Comparison of ENCODE assay signal across 26 cellular contexts in genomic region chr10:26950934-26951333, GRCh38.
A peak's percentile ranks its signal among the peaks of the same experiment; 100 is the strongest.
DNase-seq lines count a peak whose midpoint lies in the region; ATAC-seq and TF ChIP-seq lines count a peak whose summit lies in the region.
"Had no signal": no experiment of that assay in that cellular context is flagged by ENCODE, and none has a peak within 500 bp of the region (broad histone marks: within the 10 kb centered on the region; RNA-seq: fewer than 3 reads in every experiment).

No MANE protein-coding gene starts in this region.

- no peak overlapping the region for H3K27ac ChIP-seq in body of pancreas
- H3K27ac ChIP-seq in SK-N-SH (ENCODE audit: low read depth in 2 of 2, low read length in 1 of 2), result no peak overlapping the region
- H3K27ac ChIP-seq: gastroesophageal sphincter, GM23248, stomach had no signal

- CTCF ChIA-PET in SK-N-SH (lab: Yijun Ruan, JAX), result no interaction called here

- TF ChIP-seq EP300 in SK-N-SH (IDR thresholded peaks at IDR 0.05; ENCODE audit: borderline replicate concordance in 1 of 2, low read depth in 1 of 2, low read length in 1 of 2), result no peak

- no peaks in the 10 kb centered on the region for H3K79me2 ChIP-seq in SK-N-SH (ENCODE audit: insufficient read depth)

- H3K9me3 ChIP-seq in body of pancreas (peaks cover 0 to 7% (median 0%) of the 10 kb centered on the region in 3 donors), SK-N-SH (no peaks in the 10 kb centered on the region)

- H3K4me1 Mint-ChIP-seq in memory B cell, result peaks cover 5% of the 10 kb centered on the region

- H3K27ac Mint-ChIP-seq in memory B cell, result no peak overlapping the region
- H3K27ac Mint-ChIP-seq: natural killer cell treated with Interleukin-12 subunit alpha and Interleukin-12 subunit beta and Interleukin-15 and Interleukin-18, amount 100 ng/mL, for 72 hours; T-helper 1 cell treated with Interleukin-12 subunit alpha and Interleukin-12 subunit beta and Interleukin-4 antibody, amounts not matched to agents 30 μg/mL and 1 μg/mL, for 36 hours; type B pancreatic cell had no signal

- H3K4me2 ChIP-seq in SK-N-SH, result no peak overlapping the region

- DNase-seq in memory B cell (ENCODE audit: low spot score in 2 of 2), result no peak
- no peak for DNase-seq in activated CD4-positive, alpha-beta T cell treated with anti-CD3 and anti-CD28 coated beads for 48 hours
- no peak for DNase-seq in activated CD4-positive, alpha-beta T cell treated with anti-CD3 and anti-CD28 coated beads, Interleukin-2, amount 50 U/mL, for 4 hours
- DNase-seq in body of pancreas, result no peak
- DNase-seq in SK-N-SH, result no peak
- DNase-seq: activated CD4-positive, alpha-beta T cell treated with anti-CD3 and anti-CD28 coated beads, Interleukin-2, amount 50 U/mL, for 1 hour; activated gamma-delta T cell treated with Interleukin-2 at 50 U/mL for 16 hours; activated T-cell treated with anti-CD3 and anti-CD28 coated beads for 4 hours; caudate nucleus; DMS79; GM23248; NCI-H1436; NCI-H2171; NCI-H748 treated with DMSO at 0.1 percent for 48 hours; PC-3; posterior cingulate gyrus; SHP77 treated with DMSO at 0.1 percent for 48 hours; stimulated activated CD4-positive, alpha-beta T cell treated with anti-CD3 and anti-CD28 coated beads, Interleukin-1b, Interleukin-23, amount 100 ng/mL, for 48 hours; stomach had no signal

- H3K9me3 Mint-ChIP-seq in memory B cell, result peaks cover 7% of the 10 kb centered on the region

- H3F3A ChIP-seq in SK-N-SH (replicated peaks; ENCODE audit: insufficient read depth), result no peaks in the 10 kb centered on the region

- TF ChIP-seq RAD21 in SK-N-SH (IDR thresholded peaks at IDR 0.05; ENCODE audit: low read length), result no peak

- peak; percentile 94 for ATAC-seq in GM18907 (IDR thresholded peaks at IDR 0.05; ENCODE audit: unreplicated experiment)
- peak; percentile 45 for ATAC-seq in HG02798 (IDR thresholded peaks at IDR 0.05; ENCODE audit: poor library complexity, unreplicated experiment)
- ATAC-seq in HG03460 (IDR thresholded peaks at IDR 0.05; ENCODE audit: unreplicated experiment), result peak; percentile 79
- peak; percentile 71 for ATAC-seq in memory B cell (ENCODE audit: low read depth)
- ATAC-seq in body of pancreas, result no peak
- ATAC-seq: gastroesophageal sphincter; natural killer cell treated with Interleukin-12 subunit alpha and Interleukin-12 subunit beta and Interleukin-15 and Interleukin-18, amount 100 ng/mL, for 72 hours; PC-3 had no signal

- H3K4me1 ChIP-seq in body of pancreas (no peaks in the 10 kb centered on the region), SK-N-SH (ENCODE audit: control insufficient read depth in 1 of 2, insufficient read depth in 2 of 2, low read depth in 1 of 2, low read length in 1 of 2) (no peaks in the 10 kb centered on the region)
- H3K4me1 ChIP-seq: gastroesophageal sphincter, stomach had no signal

- H3K4me3 Mint-ChIP-seq in memory B cell, result no peak overlapping the region
- H3K4me3 Mint-ChIP-seq: natural killer cell treated with Interleukin-12 subunit alpha and Interleukin-12 subunit beta and Interleukin-15 and Interleukin-18, amount 100 ng/mL, for 72 hours; T-helper 1 cell treated with Interleukin-12 subunit alpha and Interleukin-12 subunit beta and Interleukin-4 antibody, amounts not matched to agents 30 μg/mL and 1 μg/mL, for 36 hours; type B pancreatic cell had no signal

- H3K9me2 ChIP-seq in SK-N-SH, result no peaks in the 10 kb centered on the region

- no peaks in the 10 kb centered on the region for H3K36me3 ChIP-seq in body of pancreas (replicated peaks in 1 of 2; ENCODE audit: insufficient read depth in 1 of 2, low read depth in 2 of 2)
- H3K36me3 ChIP-seq in SK-N-SH (replicated peaks in 1 of 2; ENCODE audit: control insufficient read depth in 1 of 2, insufficient read depth in 2 of 2, low read length in 1 of 2), result no peaks in the 10 kb centered on the region
- H3K36me3 ChIP-seq: gastroesophageal sphincter, stomach had no signal

- H4K20me1 ChIP-seq in SK-N-SH (ENCODE audit: insufficient read depth), result no peaks in the 10 kb centered on the region

- no peaks in the 10 kb centered on the region for H3K27me3 Mint-ChIP-seq in memory B cell
- H3K27me3 Mint-ChIP-seq: type B pancreatic cell had no signal

- H3K36me3 Mint-ChIP-seq in memory B cell, result peaks cover 6% of the 10 kb centered on the region
- H3K36me3 Mint-ChIP-seq: type B pancreatic cell had no signal

- H3K27me3 ChIP-seq in body of pancreas, result no peaks in the 10 kb centered on the region
- no peaks in the 10 kb centered on the region for H3K27me3 ChIP-seq in SK-N-SH (ENCODE audit: insufficient read depth)

- no peak for TF ChIP-seq CTCF in body of pancreas (IDR thresholded peaks at IDR 0.05)
- no peak for TF ChIP-seq CTCF in SK-N-SH (IDR thresholded peaks at IDR 0.05)

- H2AFZ ChIP-seq in SK-N-SH (ENCODE audit: low read depth), result no peak overlapping the region
- H2AFZ ChIP-seq: GM23248 had no signal

- no peak for TF ChIP-seq POLR2A in body of pancreas (IDR thresholded peaks at IDR 0.05)

- POLR2A ChIA-PET in SK-N-SH (lab: Yijun Ruan, JAX), result no interaction called here

- H3K4me3 ChIP-seq in body of pancreas (no peak overlapping the region), SK-N-SH (ENCODE audit: low read depth in 2 of 2, low read length in 1 of 2) (no peak overlapping the region)
- H3K4me3 ChIP-seq: gastroesophageal sphincter, GM23248, stomach had no signal

- intact Hi-C loops in body of pancreas (cut with DNase I), result no loop called here

- no peak overlapping the region for H3K9ac ChIP-seq in SK-N-SH
- H3K9ac ChIP-seq: GM23248 had no signal

TF ChIP-seq in SK-N-SH, 30 proteins besides CTCF, POLR2A, EP300 and RAD21:
- TF ChIP-seq FOSL2 (IDR thresholded peaks at IDR 0.05; ENCODE audit: borderline replicate concordance, low read depth) (no peak), MAX (IDR thresholded peaks at IDR 0.05; ENCODE audit: low read depth) (no peak), RXRA (IDR thresholded peaks at IDR 0.05; ENCODE audit: borderline replicate concordance, low read depth) (no peak)
